ENCODE assay signal across 8 cellular contexts in genomic region chr6:117602899-117603588, GRCh38. TPM values are rescaled to one million over a fixed set of nuclear protein-coding genes. Genes with fewer than 3 reads are reported as not detected.
A peak's percentile ranks its signal among the peaks of the same experiment; 100 is the strongest.
DNase-seq lines count a peak whose midpoint lies in the region; ATAC-seq, FAIRE-seq and TF ChIP-seq lines count a peak whose summit lies in the region.

No MANE protein-coding gene starts in this region.

- H3K36me3 ChIP-seq in skeletal muscle satellite cell (ENCODE audit: insufficient read depth, low read length) = peaks cover 7% of the 10 kb centered on the region

- no peak for TF ChIP-seq POLR2A in GM18505 (IDR thresholded peaks at IDR 0.05; ENCODE audit: borderline replicate concordance, extremely low read depth, insufficient read depth, insufficient read length)

- H3K4me2 ChIP-seq in skeletal muscle satellite cell (ENCODE audit: low read length) = peak overlapping the region; percentile 82

- TF ChIP-seq CTCF in foreskin fibroblast (IDR thresholded peaks at IDR 0.05; ENCODE audit: low read depth, low read length) = no peak

- no peaks in the 10 kb centered on the region for H3K36me3 Mint-ChIP-seq in T-helper 17 cell (ENCODE audit: low read depth)

- peak; percentile 71 for FAIRE-seq in GM19239 (lab: Jason Lieb, UNC)

- H3K9ac ChIP-seq in skeletal muscle satellite cell (ENCODE audit: low read depth, low read length) = peak overlapping the region; percentile 82

- no peaks in the 10 kb centered on the region for H3K27me3 ChIP-seq in skeletal muscle satellite cell (ENCODE audit: control insufficient read depth, insufficient read depth, low read length)

- H3K4me1 ChIP-seq in skeletal muscle satellite cell (ENCODE audit: control insufficient read depth, insufficient read depth, low read length) = peaks cover 9% of the 10 kb centered on the region

- ATAC-seq in T-helper 17 cell = no peak
- ATAC-seq in GM18505 (IDR thresholded peaks at IDR 0.05; ENCODE audit: unreplicated experiment) = no peak

- H3K9me3 ChIP-seq in T-helper 17 cell (ENCODE audit: control insufficient read depth, low read length, poor library complexity, severe bottlenecking) = no peaks in the 10 kb centered on the region
- H3K9me3 ChIP-seq in skeletal muscle satellite cell (replicated peaks; ENCODE audit: low read length) = no peaks in the 10 kb centered on the region

- peak overlapping the region; percentile 99 for H3K27ac Mint-ChIP-seq in T-helper 17 cell

- peak overlapping the region; percentile 99 for H3K4me3 Mint-ChIP-seq in T-helper 17 cell

- DNase-seq in GM19239 (ENCODE audit: insufficient read length, low spot score) (no peak), T-helper 17 cell (no peak), foreskin fibroblast (no peak), DMS153 (lab: John Stamatoyannopoulos, UW) (no peak), GF-D8 (lab: John Stamatoyannopoulos, UW) (no peak)
- no peak for DNase-seq in stimulated activated CD4-positive, alpha-beta T cell treated with anti-CD3 and anti-CD28 coated beads, Interleukin-4, amount 100 ng/mL, for 4 hours

- peaks cover 19% of the 10 kb centered on the region for H3K27me3 Mint-ChIP-seq in T-helper 17 cell

- H3K4me1 Mint-ChIP-seq in T-helper 17 cell = peaks cover 28% of the 10 kb centered on the region

- H3K4me3 ChIP-seq in foreskin fibroblast (ENCODE audit: low read depth in 1 of 2, low read length in 2 of 2) (peak overlapping the region; percentile 96), skeletal muscle satellite cell (ENCODE audit: low read length) (peak overlapping the region; percentile 97)

RNA-seq across cellular contexts. Expression of gene GOPC, which starts 0.7 kb away (rescaled TPM):
- total RNA-seq in T-helper 17 cell = 10 to 100 TPM; 16.8 to 17.4 TPM
- total RNA-seq in skeletal muscle satellite cell (2012; rRNA removed) = 36.3 and 46.1 TPM in 2 replicates
